In the genomic region with DNA sequence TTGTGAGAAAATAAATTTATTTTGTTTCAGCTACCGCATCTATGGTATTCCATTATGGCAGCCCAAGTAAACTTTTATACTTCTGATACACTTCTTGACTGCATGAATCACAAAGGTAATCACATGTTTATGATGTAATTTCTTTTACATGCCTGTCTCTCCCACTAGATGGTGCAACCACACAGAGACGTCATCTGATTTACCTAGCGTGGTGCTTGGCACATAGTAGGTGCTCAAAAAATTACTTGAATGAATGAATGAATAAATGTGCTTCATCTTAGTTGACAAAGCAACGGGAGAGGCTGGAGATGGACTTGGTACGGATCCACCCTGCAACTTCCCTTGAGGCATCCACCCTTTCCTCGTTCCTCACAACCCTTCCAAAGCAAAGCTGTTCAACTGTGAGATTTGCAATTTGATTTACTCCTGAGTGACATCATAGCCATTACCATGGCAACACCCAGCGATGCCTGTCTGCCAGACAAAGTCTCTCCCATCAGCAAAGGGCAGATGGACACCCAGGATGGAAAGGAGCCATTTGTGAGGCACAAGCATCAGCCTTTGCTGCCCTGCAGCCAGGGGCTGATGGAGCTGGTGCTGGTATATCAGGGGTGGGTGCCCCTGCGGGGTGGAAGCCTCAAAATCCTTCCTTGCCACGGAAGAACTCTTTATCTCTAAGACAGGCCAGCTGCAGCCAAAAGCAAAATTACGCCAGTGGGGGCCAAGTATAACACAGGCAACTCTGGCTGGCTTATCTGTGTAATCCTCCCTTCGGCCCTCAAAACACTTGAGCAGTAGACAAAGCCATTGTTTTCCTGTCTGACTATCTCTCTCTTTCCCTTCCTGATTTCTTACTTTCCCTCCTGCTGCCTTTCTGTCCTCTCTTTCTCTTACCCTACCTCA, we compare ENCODE assay signal across 15 cellular contexts. TPM values are rescaled to one million over a fixed set of nuclear protein-coding genes. Genes with fewer than 3 reads are reported as not detected.
DNase-seq lines count a peak whose midpoint lies in the region; ATAC-seq and TF ChIP-seq lines count a peak whose summit lies in the region.
"Had no signal": no experiment of that assay in that cellular context is flagged by ENCODE, and none has a peak within 500 bp of the region (broad histone marks: within the 10 kb centered on the region; RNA-seq: fewer than 3 reads in every experiment).

No MANE protein-coding gene starts in this region.

- H3K36me3 ChIP-seq in heart right ventricle, result no peaks in the 10 kb centered on the region
- H3K36me3 ChIP-seq in PC-3 (ENCODE audit: low read depth, low read length), result no peaks in the 10 kb centered on the region
- H3K36me3 ChIP-seq: thyroid gland had no signal

- H3K79me2 ChIP-seq in PC-3 (ENCODE audit: low read length), result no peaks in the 10 kb centered on the region; the same call in 1 of the 2 replicates

- H3K4me2 ChIP-seq in PC-3 (ENCODE audit: low read length), result no peak overlapping the region

- H3K9ac ChIP-seq in PC-3 (ENCODE audit: low read length), result no peak overlapping the region

- H4K20me1 ChIP-seq in PC-3 (ENCODE audit: low read length), result no peaks in the 10 kb centered on the region

- H3K27ac ChIP-seq in heart right ventricle (no peak overlapping the region), PC-3 (ENCODE audit: low read length) (no peak overlapping the region)
- H3K27ac ChIP-seq: SK-N-MC, thyroid gland had no signal

- no peaks in the 10 kb centered on the region for H3F3A ChIP-seq in PC-3 (ENCODE audit: low read length, unreplicated experiment)

- H3K4me1 ChIP-seq in heart right ventricle (peaks cover 0 to 2% (median 0%) of the 10 kb centered on the region in 9 donors), PC-3 (ENCODE audit: insufficient read depth, low read length) (peaks cover 16% of the 10 kb centered on the region)

- POLR2A ChIA-PET in PC-3 (lab: Charles Lee; ENCODE audit: unreplicated experiment), result no interaction called here

- peaks cover 0 to 7% (median 0%) of the 10 kb centered on the region in 11 donors for H3K9me3 ChIP-seq in heart right ventricle
- no peaks in the 10 kb centered on the region for H3K9me3 ChIP-seq in PC-3 (ENCODE audit: low read length)
- H3K9me3 ChIP-seq: thyroid gland had no signal

- H2AFZ ChIP-seq in PC-3 (ENCODE audit: low read length), result no peak overlapping the region

- ATAC-seq in Right ventricle myocardium superior (ENCODE audit: poor library complexity) (peak; percentile 36), heart right ventricle (no peak), PC-3 (no peak)

- TF ChIP-seq CTCF in heart right ventricle (IDR thresholded peaks at IDR 0.05) (peak in 1 of 9 donors; percentile 13), PC-3 (conservative IDR thresholded peaks at IDR 0.05; ENCODE audit: low read depth, low read length) (peak; percentile 36; the same call in 1 of the 2 replicates), fibroblast of mammary gland (conservative IDR thresholded peaks at IDR 0.05; ENCODE audit: control insufficient read depth, insufficient read depth, low read depth, low read length) (no peak)

- intact Hi-C loops in Right ventricle myocardium superior (cut with DNase I) (no loop called here), heart right ventricle (cut with DNase I) (no loop called here), PC-3 (cut with micrococcal nuclease) (no loop called here)

- H3K9me2 ChIP-seq in PC-3 (replicated peaks; ENCODE audit: low read length), result no peaks in the 10 kb centered on the region

- no TSS peak for BruUV-seq in PC-3 (replicated peaks; lab: Mats Ljungman, UMichigan)

- H3K4me3 ChIP-seq in heart right ventricle (no peak overlapping the region), PC-3 (ENCODE audit: low read length) (no peak overlapping the region), fibroblast of mammary gland (ENCODE audit: control insufficient read depth, low read depth, low read length) (no peak overlapping the region)
- H3K4me3 ChIP-seq: SK-N-MC, thyroid gland had no signal

- H3K27me3 ChIP-seq in heart right ventricle (peaks cover 0 to 18% (median 4%) of the 10 kb centered on the region in 7 donors), PC-3 (ENCODE audit: low read length) (no peaks in the 10 kb centered on the region)
- H3K27me3 ChIP-seq: thyroid gland had no signal

- 49 to 50% methylated on average over 11 of the region's 11 CpGs for WGBS in heart right ventricle, 2 donors

- CTCF ChIA-PET in PC-3 (lab: Charles Lee), result no interaction called here

- DNase-seq in Right ventricle myocardium superior, result no peak
- DNase-seq in heart right ventricle, result no peak
- DNase-seq in PC-3, result peak; percentile 13
- peak; percentile 20 for DNase-seq in fibroblast of mammary gland (ENCODE audit: low read depth)
- peak; percentile 51 for DNase-seq in retina
- no peak for DNase-seq in KG1 (lab: John Stamatoyannopoulos, UW)
- DNase-seq in NCI-H2029 treated with DMSO at 0.1 percent for 48 hours (lab: John Stamatoyannopoulos, UW), result no peak
- no peak for DNase-seq in activated CD8-positive, alpha-beta memory T cell treated with anti-CD3 and anti-CD28 coated beads, Interleukin-2, amount 50 U/mL, for 48 hours
- DNase-seq: aorta; foreskin melanocyte; MM.1S; stimulated activated CD4-positive, alpha-beta T cell treated with anti-CD3 and anti-CD28 coated beads, Interleukin-2, amount 100 ng/mL, for 48 hours; thyroid gland had no signal

RNA-seq across cellular contexts. Expression of a gene that starts 18.9 kb away (rescaled TPM):
- total RNA-seq in Right ventricle myocardium superior, result 0.13 TPM
- 1 to 10 TPM in 1 of 10 donors, under 1 TPM in 1, not detected in 8; 0.18 to 1.2 TPM for total RNA-seq in heart right ventricle
- under 1 TPM in 1 of 2 donors, not detected in 1; 0.03 TPM for polyA plus RNA-seq in heart right ventricle
- not detected in 2 replicates for total RNA-seq in PC-3 (2014; rRNA removed)
- total RNA-seq: aorta, pulmonary artery endothelial cell had no signal
- polyA plus RNA-seq: aorta had no signal

Comparison
In these comparisons a context has a peak if more than half of its experiments do, and no peak if none do; other contexts are left out.
1. DNase-seq: peak in PC-3 (single experiment), fibroblast of mammary gland (single experiment) and retina (single experiment); none in Right ventricle myocardium superior (single experiment), heart right ventricle (0 of 2), KG1 (single experiment), NCI-H2029 treated with DMSO at 0.1 percent for 48 hours (single experiment) and activated CD8-positive, alpha-beta memory T cell treated with anti-CD3 and anti-CD28 coated beads, Interleukin-2, amount 50 U/mL, for 48 hours (single experiment).